14 cellular contexts compared by ENCODE assay signal in the genomic region with DNA sequence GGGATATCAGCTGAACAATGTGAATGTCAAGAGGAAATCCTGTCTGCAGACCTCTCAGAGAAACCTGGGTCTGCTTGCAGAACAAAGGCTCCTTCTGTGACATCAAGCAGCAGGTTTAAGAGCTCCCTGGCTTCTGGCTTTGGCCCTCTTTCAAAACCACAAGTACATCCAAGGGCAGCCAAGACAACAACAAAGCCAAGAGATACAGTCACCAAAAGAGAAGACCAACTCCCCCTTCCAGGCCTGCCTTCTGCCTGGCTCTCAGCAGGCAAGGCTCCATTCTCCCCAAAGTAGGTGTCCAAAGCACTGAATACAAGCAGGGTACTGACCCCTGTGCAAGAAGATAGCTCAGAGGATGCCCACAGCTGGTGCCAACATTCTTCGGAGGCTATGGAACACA. TPM values are rescaled to one million over a fixed set of nuclear protein-coding genes. Genes with fewer than 3 reads are reported as not detected.
DNase-seq lines count a peak whose midpoint lies in the region; ATAC-seq and TF ChIP-seq lines count a peak whose summit lies in the region.
"Had no signal": no experiment of that assay in that cellular context is flagged by ENCODE, and none has a peak within 500 bp of the region (broad histone marks: within the 10 kb centered on the region; RNA-seq: fewer than 3 reads in every experiment).

No MANE protein-coding gene starts in this region.

- no peak overlapping the region for H3K4me3 Mint-ChIP-seq in nephron
- H3K4me3 Mint-ChIP-seq: activated naive CD4-positive, alpha-beta T cell treated with anti-CD3 and anti-CD28 coated beads, Interleukin-2, amount 10 ng/mL, durations not matched to agents 7 days and 5 days; stimulated activated memory B cell treated with anti-CD40 and anti-IgM and Interleukin-4, amounts not matched to agents 10 μg/mL and 1 μg/mL and 100 μg/mL, for 72 hours; T-cell had no signal

- H3K4me1 ChIP-seq in PC-9 (replicated peaks; ENCODE audit: insufficient read depth) = peaks cover 100% of the 10 kb centered on the region
- H3K4me1 ChIP-seq in esophagus squamous epithelium = peaks cover 20 to 95% (median 44%) of the 10 kb centered on the region in 3 donors

- DNase-seq in DMS79 treated with DMSO at 0.1 percent for 48 hours (lab: John Stamatoyannopoulos, UW) (peak; percentile 95), PC-9 (peak; percentile 50 to 71), esophagus squamous epithelium (lab: John Stamatoyannopoulos, UW) (no peak), NCI-H2107 treated with DMSO at 0.1 percent for 48 hours (lab: John Stamatoyannopoulos, UW; ENCODE audit: unreplicated experiment) (no peak), T-helper 1 cell (no peak)
- no peak for DNase-seq in stimulated activated CD8-positive, alpha-beta memory T cell treated with anti-CD3 and anti-CD28 coated beads, Interleukin-4, amount 100 ng/mL, for 48 hours
- DNase-seq: activated naive CD4-positive, alpha-beta T cell treated with anti-CD3 and anti-CD28 coated beads, Interleukin-2, amount 10 ng/mL, durations not matched to agents 7 days and 5 days; COR-L47; NCI-H1436 treated with DMSO at 0.1 percent for 48 hours; posterior cingulate gyrus; T-cell had no signal

- CTCF ChIA-PET in PC-9 (lab: Charles Lee) = interaction anchor here (0.7 kb wide), 1 partner anchor 33 kb away, joined by 4 read pairs; no protein-coding TSS in a partner anchor

- WGBS in esophagus squamous epithelium, 2 donors = 38 to 50% methylated on average over 1 of the region's 1 CpG

- H3K27ac ChIP-seq in PC-9 (0 out of 2 replicates have a peak overlapping the region, but pooled peaks have one; percentile 7), esophagus squamous epithelium (peak overlapping the region in 3 of 4 donors; percentile 8 to 39 (median 14))

- H4K20me1 ChIP-seq in PC-9 (ENCODE audit: insufficient read depth) = peaks cover 97% of the 10 kb centered on the region

- H3K9me3 Mint-ChIP-seq in nephron = no peaks in the 10 kb centered on the region
- H3K9me3 Mint-ChIP-seq: activated naive CD4-positive, alpha-beta T cell treated with anti-CD3 and anti-CD28 coated beads, Interleukin-2, amount 10 ng/mL, durations not matched to agents 7 days and 5 days; stimulated activated memory B cell treated with anti-CD40 and anti-IgM and Interleukin-4, amounts not matched to agents 10 μg/mL and 1 μg/mL and 100 μg/mL, for 72 hours; T-cell had no signal

- TF ChIP-seq POLR2A in esophagus squamous epithelium (IDR thresholded peaks at IDR 0.05) = no peak

- H2AFZ ChIP-seq in PC-9 = no peak overlapping the region

- peaks cover 81% of the 10 kb centered on the region for H3K4me1 Mint-ChIP-seq in nephron
- H3K4me1 Mint-ChIP-seq: activated naive CD4-positive, alpha-beta T cell treated with anti-CD3 and anti-CD28 coated beads, Interleukin-2, amount 10 ng/mL, durations not matched to agents 7 days and 5 days; T-cell had no signal

- no peaks in the 10 kb centered on the region for H3K9me2 ChIP-seq in PC-9 (ENCODE audit: insufficient read depth)

- H3K27ac Mint-ChIP-seq in nephron = peak overlapping the region in 2 of 3 experiments; percentile 54 to 78
- H3K27ac Mint-ChIP-seq: activated naive CD4-positive, alpha-beta T cell treated with anti-CD3 and anti-CD28 coated beads, Interleukin-2, amount 10 ng/mL, durations not matched to agents 7 days and 5 days; stimulated activated memory B cell treated with anti-CD40 and anti-IgM and Interleukin-4, amounts not matched to agents 10 μg/mL and 1 μg/mL and 100 μg/mL, for 72 hours; T-cell had no signal

- H3K4me2 ChIP-seq in PC-9 = peak overlapping the region; percentile 88

- peaks cover 100% of the 10 kb centered on the region for H3F3A ChIP-seq in PC-9 (ENCODE audit: insufficient read depth, low read depth)

- TF ChIP-seq CTCF in PC-9 (conservative IDR thresholded peaks at IDR 0.05) (no peak), esophagus squamous epithelium (IDR thresholded peaks at IDR 0.05) (no peak), nephron (IDR thresholded peaks at IDR 0.05; ENCODE audit: unreplicated experiment in 3 of 3) (no peak)

- H3K9me3 ChIP-seq in PC-9 (ENCODE audit: insufficient read depth, low read depth) (no peaks in the 10 kb centered on the region), esophagus squamous epithelium (no peaks in the 10 kb centered on the region)

- H3K36me3 Mint-ChIP-seq in nephron (ENCODE audit: low read depth) = peaks cover 3% of the 10 kb centered on the region
- H3K36me3 Mint-ChIP-seq: activated naive CD4-positive, alpha-beta T cell treated with anti-CD3 and anti-CD28 coated beads, Interleukin-2, amount 10 ng/mL, durations not matched to agents 7 days and 5 days; T-cell had no signal

- H3K4me3 ChIP-seq in PC-9 = no peak overlapping the region
- no peak overlapping the region for H3K4me3 ChIP-seq in esophagus squamous epithelium

- H3K27me3 ChIP-seq in PC-9 (ENCODE audit: insufficient read depth, low read depth) (no peaks in the 10 kb centered on the region), esophagus squamous epithelium (no peaks in the 10 kb centered on the region)

- H3K36me3 ChIP-seq in PC-9 (ENCODE audit: low read depth) = peaks cover 82% of the 10 kb centered on the region
- peaks cover 0 to 13% (median 0%) of the 10 kb centered on the region in 3 donors for H3K36me3 ChIP-seq in esophagus squamous epithelium

- no peaks in the 10 kb centered on the region for H3K27me3 Mint-ChIP-seq in nephron (ENCODE audit: low read depth)
- H3K27me3 Mint-ChIP-seq: stimulated activated memory B cell treated with anti-CD40 and anti-IgM and Interleukin-4, amounts not matched to agents 10 μg/mL and 1 μg/mL and 100 μg/mL, for 72 hours; T-cell had no signal

- POLR2A ChIA-PET in PC-9 (lab: Charles Lee; ENCODE audit: unreplicated experiment) = interaction anchor here (0.7 kb wide), 2 partner anchors 175 to 177 kb away, joined by 5 to 6 read pairs; no protein-coding TSS in a partner anchor

- intact Hi-C loops in PC-9 (cut with micrococcal nuclease; ENCODE audit: unreplicated experiment) = no loop called here
- intact Hi-C loops in esophagus squamous epithelium (cut with DNase I) = no loop called here

- no TSS peak for BruUV-seq in PC-9 (replicated peaks; lab: Mats Ljungman, UMichigan)

- no peak for ATAC-seq in GM18867 (IDR thresholded peaks at IDR 0.05; ENCODE audit: unreplicated experiment)
- ATAC-seq: stimulated activated memory B cell treated with anti-CD40 and anti-IgM and Interleukin-4, amounts not matched to agents 10 μg/mL and 1 μg/mL and 100 μg/mL, for 72 hours; T-cell had no signal

- peaks cover 100% of the 10 kb centered on the region for H3K79me2 ChIP-seq in PC-9 (ENCODE audit: low read depth)

RNA-seq across cellular contexts. Expression of a gene that starts 11.5 kb away (rescaled TPM):
- total RNA-seq in PC-9 (2021) = 62.5 and 70.0 TPM in 2 replicates
- 10 to 100 TPM in 1 of 4 donors, 1 to 10 TPM in 3; 6.9 to 17.5 (median 9.4) TPM for total RNA-seq in esophagus squamous epithelium

Comparison
In these comparisons a context has a peak if more than half of its experiments do, and no peak if none do; other contexts are left out.
1. DNase-seq: peak in DMS79 treated with DMSO at 0.1 percent for 48 hours (single experiment) and PC-9 (2 of 2); none in esophagus squamous epithelium (single experiment), NCI-H2107 treated with DMSO at 0.1 percent for 48 hours (single experiment), T-helper 1 cell (0 of 5) and stimulated activated CD8-positive, alpha-beta memory T cell treated with anti-CD3 and anti-CD28 coated beads, Interleukin-4, amount 100 ng/mL, for 48 hours (single experiment).